8 cellular contexts compared by ENCODE assay signal in genomic region chr2:223943561-223944008, GRCh38. TPM values are rescaled to one million over a fixed set of nuclear protein-coding genes. Genes with fewer than 3 reads are reported as not detected.
DNase-seq lines count a peak whose midpoint lies in the region; FAIRE-seq and TF ChIP-seq lines count a peak whose summit lies in the region.

No MANE protein-coding gene starts in this region.

- H3K36me3 Mint-ChIP-seq in nephron progenitor cell (ENCODE audit: low read depth) = peaks cover 23% of the 10 kb centered on the region

- TF ChIP-seq CTCF in GM12864 (IDR thresholded peaks at IDR 0.05; ENCODE audit: low read depth, low read length, missing control alignments) (no peak), H1 (IDR thresholded peaks at IDR 0.05; ENCODE audit: control extremely low read depth in 1 of 3, insufficient read depth in 1 of 3, low read depth in 1 of 3, low read length in 3 of 3) (no peak), nephron progenitor cell (IDR thresholded peaks at IDR 0.05) (no peak)

- no peak for FAIRE-seq in H1 (lab: Jason Lieb, UNC)

- H3K79me1 ChIP-seq in H1 (ENCODE audit: low read depth, low read length) = peaks cover 4% of the 10 kb centered on the region; the same call in 1 of the 2 replicates

- DNase-seq in GM12864 (ENCODE audit: low read depth) = no peak
- DNase-seq in H1 (ENCODE audit: low read depth in 1 of 2, low spot score in 2 of 2) = no peak
- no peak for DNase-seq in nephron progenitor cell
- no peak for DNase-seq in occipital lobe (lab: John Stamatoyannopoulos, UW)
- DNase-seq in cerebellar nuclear complex (lab: John Stamatoyannopoulos, UW) = no peak
- no peak for DNase-seq in stimulated activated CD4-positive, alpha-beta T cell treated with anti-CD3 and anti-CD28 coated beads, Interleukin-2, amount 100 ng/mL, for 48 hours
- no peak for DNase-seq in LoVo (ENCODE audit: low spot score)

- H2BK120ac ChIP-seq in H1 (replicated peaks; ENCODE audit: low read depth, low read length) = no peak overlapping the region

- POLR2A ChIA-PET in H1 (lab: Charles Lee; ENCODE audit: partially characterized antibody) = interaction anchor here (1.0 to 3.4 kb wide), 5 partner anchors 10 to 31 kb away, joined by 4 to 19 read pairs (median 6); no protein-coding TSS in a partner anchor

- H2BK20ac ChIP-seq in H1 (ENCODE audit: low read length) = no peak overlapping the region

- H3K79me2 ChIP-seq in H1 (ENCODE audit: control insufficient read depth in 1 of 2, insufficient read depth in 2 of 2, low read length in 2 of 2) = peaks cover 19 to 54% of the 10 kb centered on the region in 2 experiments

- H3K27ac Mint-ChIP-seq in nephron progenitor cell = no peak overlapping the region

- no peaks in the 10 kb centered on the region; a peak in 1 of 8 replicates for H3K36me3 ChIP-seq in H1 (ENCODE audit: control insufficient read depth in 2 of 4, insufficient read depth in 4 of 4, low read length in 3 of 4)

- H3K4ac ChIP-seq in H1 (replicated peaks; ENCODE audit: insufficient read length, low read depth, low read length) = no peak overlapping the region

- H3K4me3 Mint-ChIP-seq in nephron progenitor cell = peak overlapping the region; percentile 96

- no peak for TF ChIP-seq EP300 in H1 (IDR thresholded peaks at IDR 0.05; ENCODE audit: borderline replicate concordance in 1 of 2, low read depth in 2 of 2, low read length in 2 of 2)

- H4K5ac ChIP-seq in H1 (ENCODE audit: insufficient read length, low read depth, low read length) = no peak overlapping the region

- no peak for TF ChIP-seq RAD21 in H1 (IDR thresholded peaks at IDR 0.05 in 1 of 2, conservative IDR thresholded peaks at IDR 0.05 in 1 of 2; ENCODE audit: low read depth in 2 of 2, low read length in 2 of 2)

- no peak overlapping the region for H4K91ac ChIP-seq in H1 (replicated peaks; ENCODE audit: insufficient read length, low read length)

- H3K23me2 ChIP-seq in H1 (ENCODE audit: low read depth, low read length) = peaks cover 4% of the 10 kb centered on the region

- CTCF ChIA-PET in H1 (lab: Charles Lee; ENCODE audit: partially characterized antibody) = interaction anchor here (0.7 to 1.7 kb wide), 4 partner anchors 11 to 1899 kb away, joined by 3 to 5 read pairs (median 4); no protein-coding TSS in a partner anchor

- H2BK15ac ChIP-seq in H1 (ENCODE audit: low read length) = no peak overlapping the region

- peak overlapping the region; percentile 74 to 91 for H3K4me2 ChIP-seq in H1 (ENCODE audit: insufficient read depth in 1 of 2, low read depth in 2 of 2, low read length in 2 of 2)

- peaks cover 4% of the 10 kb centered on the region in 2 experiments for H4K20me1 ChIP-seq in H1 (replicated peaks in 1 of 2; ENCODE audit: control insufficient read depth in 1 of 2, insufficient read depth in 2 of 2, low read length in 2 of 2)

- peak overlapping the region; percentile 91 for H3K4me3 ChIP-seq in GM12864 (ENCODE audit: low read depth, low read length)
- H3K4me3 ChIP-seq in H1 (ENCODE audit: extremely low read depth in 1 of 4, insufficient read depth in 2 of 4, low read depth in 3 of 4, low read length in 4 of 4) = peak overlapping the region; percentile 61 to 90 (median 84); a peak in 7 of 8 replicates

- no peak overlapping the region for H3K18ac ChIP-seq in H1 (ENCODE audit: extremely low read depth, low read length)

- H3K4me1 Mint-ChIP-seq in nephron progenitor cell = peaks cover 52% of the 10 kb centered on the region

- WGBS in H1 (ENCODE audit: extremely low coverage in 1 of 2, insufficient coverage in 1 of 2, insufficient read length in 1 of 2, insufficient replicate concordance in 2 of 2, low coverage in 1 of 2, low lambda C conversion rate in 2 of 2, missing lambda C conversion rate in 1 of 2), 2 experiments = 63% methylated on average over 7 of the region's 7 CpGs; no CpG with 5 or more reads in 1 of the 2 experiments

- H3K14ac ChIP-seq in H1 (ENCODE audit: insufficient read length) = no peak overlapping the region

- H3K27ac ChIP-seq in H1 (ENCODE audit: low read depth, low read length) = no peak overlapping the region

- H2AK5ac ChIP-seq in H1 (ENCODE audit: low read depth, low read length) = 0 out of 2 replicates have a peak overlapping the region, but pooled peaks have one; percentile 40

- H3K27me3 Mint-ChIP-seq in nephron progenitor cell (ENCODE audit: low read depth, poor library complexity) = no peaks in the 10 kb centered on the region

- H3K27me3 ChIP-seq in H1 (replicated peaks in 1 of 4; ENCODE audit: control insufficient read depth in 3 of 4, extremely low read depth in 1 of 4, insufficient read depth in 3 of 4, low read length in 3 of 4) = no peaks in the 10 kb centered on the region

- peaks cover 4% of the 10 kb centered on the region for H3K9me3 Mint-ChIP-seq in nephron progenitor cell

- no peak for TF ChIP-seq POLR2A in H1 (IDR thresholded peaks at IDR 0.05; ENCODE audit: control extremely low read depth in 1 of 2, low read depth in 2 of 2, low read length in 2 of 2)

- H2AFZ ChIP-seq in H1 (ENCODE audit: low read length) = no peak overlapping the region

- no peaks in the 10 kb centered on the region for H3K9me3 ChIP-seq in H1 (ENCODE audit: insufficient read depth in 2 of 2, low read depth in 1 of 2, low read length in 1 of 2)

- H3K9ac ChIP-seq in H1 (replicated peaks in 1 of 4; ENCODE audit: extremely low read depth in 1 of 4, low read depth in 3 of 4, low read length in 3 of 4) = peak overlapping the region in 1 of 4 experiments; percentile 29; a peak in 1 of 7 replicates

- H2BK5ac ChIP-seq in H1 (ENCODE audit: low read depth, low read length) = no peak overlapping the region

- H3K56ac ChIP-seq in H1 (replicated peaks; ENCODE audit: insufficient read length, low read depth, low read length) = no peak overlapping the region

- H3K23ac ChIP-seq in H1 (ENCODE audit: insufficient read length) = no peak overlapping the region

- H4K8ac ChIP-seq in H1 (ENCODE audit: extremely low read depth, insufficient read depth, low read length) = no peak overlapping the region

- no peak overlapping the region for H2BK12ac ChIP-seq in H1 (ENCODE audit: low read depth, low read length)

- H3K4me1 ChIP-seq in H1 (replicated peaks in 1 of 4; ENCODE audit: control insufficient read depth in 3 of 4, insufficient read depth in 4 of 4, low read length in 3 of 4) = peaks cover 2 to 32% (median 17%) of the 10 kb centered on the region in 4 experiments; a peak in 5 of 7 replicates

TF ChIP-seq in H1, 55 proteins besides CTCF, POLR2A, EP300 and RAD21:
- no peak for TF ChIP-seq SP1 (IDR thresholded peaks at IDR 0.05; ENCODE audit: low read depth, low read length)

RNA-seq across cellular contexts. Expression of gene WDFY1, which starts 1.6 kb away (rescaled TPM):
- 54.7 TPM for polyA plus RNA-seq in PFSK-1 (2012; ENCODE audit: insufficient read length, low read depth)
- total RNA-seq in H1 (2021; fragmentation: NEBNext Ultra II Directional; extraction: Animal tissue kit (Norgen Biotek cat#: 25700)) = 92.9 and 94.7 TPM in 2 replicates
- polyA plus RNA-seq in H1 (2011; rRNA removed) = 68.4 and 69.3 TPM in 2 replicates
- polyA plus RNA-seq in H1 (2011; cell fraction: cytosol; rRNA removed) = 69.3 TPM
- polyA plus RNA-seq in H1 (2011; cell fraction: nucleus; rRNA removed) = 122 TPM
- polyA plus RNA-seq in H1 (2012, experiment 1 of 2) = 53.8 to 78.2 TPM (median 59.0 TPM) in 4 replicates
- 4.4 TPM for polyA plus RNA-seq in H1 (2012, experiment 2 of 2)
- polyA plus RNA-seq in H1 (2013, experiment 1 of 2) = 58.6 TPM
- polyA plus RNA-seq in H1 (2013, experiment 2 of 2) = 59.7 TPM
- 410 and 421 TPM in 2 replicates for polyA minus RNA-seq in H1 (2011; rRNA and poly(A)+ RNA removed)
- 127 TPM for polyA minus RNA-seq in H1 (2011; cell fraction: cytosol; rRNA and poly(A)+ RNA removed)
- 199 TPM for polyA minus RNA-seq in H1 (2011; cell fraction: nucleus; rRNA and poly(A)+ RNA removed)
- 67.8 TPM for total RNA-seq in occipital lobe

RNA-seq across cellular contexts. Expression of gene MRPL44, which starts 13.7 kb away (rescaled TPM):
- polyA plus RNA-seq in PFSK-1 (2012; ENCODE audit: insufficient read length, low read depth) = 14.8 TPM
- total RNA-seq in H1 (2021; fragmentation: NEBNext Ultra II Directional; extraction: Animal tissue kit (Norgen Biotek cat#: 25700)) = 50.4 and 53.2 TPM in 2 replicates
- 27.2 and 32.0 TPM in 2 replicates for polyA plus RNA-seq in H1 (2011; rRNA removed)
- 34.3 TPM for polyA plus RNA-seq in H1 (2011; cell fraction: cytosol; rRNA removed)
- polyA plus RNA-seq in H1 (2011; cell fraction: nucleus; rRNA removed) = 16.9 TPM
- polyA plus RNA-seq in H1 (2012, experiment 1 of 2) = 31.4 to 37.5 TPM (median 35.0 TPM) in 4 replicates
- polyA plus RNA-seq in H1 (2012, experiment 2 of 2) = 30.6 TPM
- polyA plus RNA-seq in H1 (2013, experiment 1 of 2) = 38.8 TPM
- polyA plus RNA-seq in H1 (2013, experiment 2 of 2) = 39.4 TPM
- 9.7 and 10.1 TPM in 2 replicates for polyA minus RNA-seq in H1 (2011; rRNA and poly(A)+ RNA removed)
- polyA minus RNA-seq in H1 (2011; cell fraction: cytosol; rRNA and poly(A)+ RNA removed) = 23.1 TPM
- 12.6 TPM for polyA minus RNA-seq in H1 (2011; cell fraction: nucleus; rRNA and poly(A)+ RNA removed)
- total RNA-seq in occipital lobe = 80.2 TPM
